Comparison of ENCODE assay signal across 22 cellular contexts in the genomic region with DNA sequence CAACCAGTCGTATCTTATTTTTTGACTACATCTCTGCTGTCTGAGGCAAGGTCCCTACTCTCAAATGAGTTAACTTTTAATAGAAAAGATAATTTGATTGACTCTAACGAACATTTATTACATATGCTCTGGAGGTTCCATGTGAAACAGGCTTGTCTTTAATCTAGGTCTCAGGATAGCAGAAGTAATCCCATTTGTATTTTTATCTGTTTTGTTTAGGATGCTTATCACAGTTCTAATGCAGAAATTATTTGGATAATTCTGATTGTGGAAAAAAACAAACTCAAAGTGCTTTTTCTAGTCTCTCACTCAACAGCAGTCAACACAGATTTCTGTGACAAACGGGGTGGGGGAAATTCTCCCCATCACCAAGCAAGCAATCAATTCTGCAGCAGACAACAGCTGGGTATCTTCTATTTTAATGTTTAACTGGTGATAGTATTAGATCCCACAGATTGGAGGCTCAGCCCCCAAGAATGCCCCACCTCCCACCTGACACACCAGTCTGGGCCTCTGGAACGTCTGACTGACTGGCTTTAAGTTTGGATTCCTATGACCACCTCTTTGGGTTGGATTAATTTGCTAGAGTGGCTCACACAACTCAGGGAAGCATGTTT.
"Had no signal": no experiment of that assay in that cellular context is flagged by ENCODE, and none has a peak within 500 bp of the region (broad histone marks: within the 10 kb centered on the region; RNA-seq: fewer than 3 reads in every experiment).

No MANE protein-coding gene starts in this region.

- H3K27ac Mint-ChIP-seq: activated CD4-positive, alpha-beta T cell treated with anti-CD3 and anti-CD28 coated beads, Interleukin-2, amount 10 ng/mL, durations not matched to agents 24 days and 14 days; activated CD8-positive, alpha-beta T cell treated with anti-CD3 and anti-CD28 coated beads, Interleukin-2, amount 10 ng/mL, durations not matched to agents 7 days and 5 days; activated naive CD8-positive, alpha-beta T cell; activated T-cell treated with anti-CD3 and anti-CD28 coated beads, Interleukin-2, amount 50 U/mL, for 72 hours; T-helper 17 cell; WTC11 had no signal

- H3K27me3 Mint-ChIP-seq: activated CD4-positive, alpha-beta T cell treated with anti-CD3 and anti-CD28 coated beads, Interleukin-2, amount 10 ng/mL, durations not matched to agents 24 days and 14 days; activated naive CD8-positive, alpha-beta T cell; T-helper 17 cell had no signal

- ATAC-seq: activated CD8-positive, alpha-beta T cell treated with anti-CD3 and anti-CD28 coated beads, Interleukin-2, amount 10 ng/mL, durations not matched to agents 7 days and 5 days; activated T-cell treated with anti-CD3 and anti-CD28 coated beads, Interleukin-2, amount 50 U/mL, for 72 hours; left colon; psoas muscle; sciatic nerve; T-helper 17 cell; WTC11 had no signal

- DNase-seq: activated CD4-positive, alpha-beta T cell treated with anti-CD3 and anti-CD28 coated beads, Interleukin-2, amount 10 ng/mL, durations not matched to agents 24 days and 14 days; activated CD8-positive, alpha-beta memory T cell treated with anti-CD3 and anti-CD28 coated beads, Interleukin-2, amount 50 U/mL, for 48 hours; activated CD8-positive, alpha-beta T cell treated with anti-CD3 and anti-CD28 coated beads, Interleukin-2, amount 10 ng/mL, durations not matched to agents 7 days and 5 days; activated gamma-delta T cell treated with Interleukin-2 at 50 U/mL for 16 hours; activated T-cell treated with anti-CD3 and anti-CD28 coated beads, Interleukin-2, amount 50 U/mL, for 72 hours; amygdala; central memory CD4-positive, alpha-beta T cell; colonic mucosa; effector CD8-positive, alpha-beta T cell; foreskin melanocyte; head of caudate nucleus; left colon; nephron progenitor cell; occipital lobe; psoas muscle; stimulated activated CD4-positive, alpha-beta T cell treated with anti-CD3 and anti-CD28 coated beads, Interleukin-2, amount 100 ng/mL, for 24 hours; T-helper 17 cell; tibial artery had no signal

- H3K9me3 Mint-ChIP-seq: activated CD4-positive, alpha-beta T cell treated with anti-CD3 and anti-CD28 coated beads, Interleukin-2, amount 10 ng/mL, durations not matched to agents 24 days and 14 days had no signal

- H3K36me3 ChIP-seq: colonic mucosa, tibial artery had no signal

- H3K4me3 ChIP-seq: body of pancreas, colonic mucosa, psoas muscle, tibial artery had no signal

- H3K9me3 ChIP-seq: body of pancreas, colonic mucosa, psoas muscle, tibial artery had no signal

- H3K27me3 ChIP-seq: body of pancreas, colonic mucosa, tibial artery had no signal

- H3K36me3 Mint-ChIP-seq: WTC11 had no signal

- H3K4me3 Mint-ChIP-seq: activated CD4-positive, alpha-beta T cell treated with anti-CD3 and anti-CD28 coated beads, Interleukin-2, amount 10 ng/mL, durations not matched to agents 24 days and 14 days; activated CD8-positive, alpha-beta T cell treated with anti-CD3 and anti-CD28 coated beads, Interleukin-2, amount 10 ng/mL, durations not matched to agents 7 days and 5 days; activated naive CD8-positive, alpha-beta T cell; activated T-cell treated with anti-CD3 and anti-CD28 coated beads, Interleukin-2, amount 50 U/mL, for 72 hours; nephron progenitor cell; T-helper 17 cell; WTC11 had no signal

- H3K4me1 ChIP-seq: colonic mucosa, psoas muscle had no signal

- H3K27ac ChIP-seq: colonic mucosa, psoas muscle had no signal
